In genomic region chr5:76607353-76607871, GRCh38 we compare ENCODE assay signal across 1 cellular context.
TF ChIP-seq lines count a peak whose summit lies in the region.

No MANE protein-coding gene starts in this region.

TF ChIP-seq in IMR-90, 13 proteins besides CTCF, POLR2A, EP300 and RAD21 (continued from another document):
- no peak for TF ChIP-seq MAFK (IDR thresholded peaks at IDR 0.05; ENCODE audit: low read depth, low read length)
- TF ChIP-seq RCOR1 (IDR thresholded peaks at IDR 0.05; ENCODE audit: insufficient replicate concordance, low read length), result no peak
- no peak for TF ChIP-seq CEBPB (IDR thresholded peaks at IDR 0.05; ENCODE audit: low read depth, low read length)
- no peak for TF ChIP-seq NFE2L2 (IDR thresholded peaks at IDR 0.05; ENCODE audit: low read depth, low read length)
- no peak for TF ChIP-seq SMC3 (IDR thresholded peaks at IDR 0.05; ENCODE audit: low read depth, low read length)
- TF ChIP-seq RFX5 (IDR thresholded peaks at IDR 0.05; ENCODE audit: low read depth, low read length), result no peak
- TF ChIP-seq MAZ (IDR thresholded peaks at IDR 0.05; ENCODE audit: borderline replicate concordance, low read depth, low read length), result no peak
- no peak for TF ChIP-seq BHLHE40 (IDR thresholded peaks at IDR 0.05; ENCODE audit: low read depth, low read length)
- TF ChIP-seq FOS (IDR thresholded peaks at IDR 0.05; ENCODE audit: low read depth, low read length), result no peak
